3 cellular contexts compared by ENCODE assay signal in genomic region chr21:35709990-35710389, GRCh38.
DNase-seq lines count a peak whose midpoint lies in the region; ATAC-seq, FAIRE-seq and TF ChIP-seq lines count a peak whose summit lies in the region.
"Not testable (repeated sequence)": the region's sequence is repeated elsewhere in the genome, so short reads cannot be mapped to it uniquely, and the experiment has no call there.

No MANE protein-coding gene starts in this region.

- FAIRE-seq in K562 (lab: Jason Lieb, UNC), result not testable (repeated sequence)

- BruUV-seq in K562 (replicated peaks; lab: Mats Ljungman, UMichigan), result not testable (repeated sequence)

- not testable (repeated sequence) for TF ChIP-seq POLR2A in K562 (conservative IDR thresholded peaks at IDR 0.05)

- H3K36me3 ChIP-seq in DND-41 (ENCODE audit: insufficient read depth, low read length); HEK293 (ENCODE audit: control insufficient read depth in 2 of 2, insufficient read depth in 1 of 2, low read length in 2 of 2); K562 (ENCODE audit: control insufficient read depth, insufficient read depth, low read length): not testable (repeated sequence)

- peak overlapping the region; percentile 69; the same call in 1 of the 2 replicates for H3K27ac ChIP-seq in DND-41 (ENCODE audit: low read length)
- not testable (repeated sequence) for H3K27ac ChIP-seq in HEK293 (ENCODE audit: extremely low read depth, low read depth, low read length); K562 (ENCODE audit: extremely low read depth, low read depth, low read length)

- H3K9me3 ChIP-seq in DND-41 (ENCODE audit: insufficient read depth, low read length, severe bottlenecking); HEK293 (ENCODE audit: control insufficient read depth, insufficient read depth, low read depth, low read length); K562 (replicated peaks; ENCODE audit: control insufficient read depth, insufficient read depth, low read depth, low read length): not testable (repeated sequence)

- POLR2A ChIA-PET in HEK293 (lab: Yijun Ruan, JAX); K562 (lab: Yijun Ruan, JAX): not testable (repeated sequence)

- not testable (repeated sequence) for H3K27me3 ChIP-seq in DND-41 (ENCODE audit: insufficient read depth, low read length, poor library complexity); K562 (ENCODE audit: control insufficient read depth in 2 of 2, insufficient read depth in 2 of 2, low read length in 2 of 2)

- H3K9ac ChIP-seq in DND-41 (ENCODE audit: low read depth, low read length); K562 (ENCODE audit: insufficient read depth in 1 of 2, low read depth in 2 of 2, low read length in 2 of 2): not testable (repeated sequence)

- not testable (repeated sequence) for DNase-seq in DND-41; K562 (ENCODE audit: extremely low read depth in 1 of 4, low spot score in 3 of 4)

- not testable (repeated sequence) for H4K20me1 ChIP-seq in DND-41 (ENCODE audit: insufficient read depth, low read length); K562 (replicated peaks; ENCODE audit: control insufficient read depth, insufficient read depth, low read length)

- TF ChIP-seq CTCF in DND-41 (IDR thresholded peaks at IDR 0.05; ENCODE audit: borderline replicate concordance, extremely low read depth, low read length, poor library complexity, severe bottlenecking); HEK293 (tag by site-specific recombination; IDR thresholded peaks at IDR 0.05); K562 (IDR thresholded peaks at IDR 0.05 in 2 of 3, conservative IDR thresholded peaks at IDR 0.05 in 1 of 3; ENCODE audit: insufficient read depth in 2 of 3, low read depth in 1 of 3, low read length in 3 of 3): not testable (repeated sequence)

- WGBS in K562 (ENCODE audit: insufficient coverage, low coverage, missing lambda C conversion rate), result 0% methylated on average over 3 of the region's 3 CpGs

- in situ Hi-C loops in K562 (cut with MboI), result not testable (repeated sequence)

- H3K79me2 ChIP-seq in DND-41 (ENCODE audit: insufficient read depth, low read length); K562 (ENCODE audit: control insufficient read depth, insufficient read depth, low read length): not testable (repeated sequence)

- intact Hi-C loops in K562 (cut with micrococcal nuclease), result not testable (repeated sequence)

- peaks cover 42% of the 10 kb centered on the region for H3K4me1 ChIP-seq in DND-41 (ENCODE audit: insufficient read depth, low read length)
- H3K4me1 ChIP-seq in HEK293 (ENCODE audit: control insufficient read depth, insufficient read depth, low read length); K562 (replicated peaks in 1 of 2; ENCODE audit: control insufficient read depth in 2 of 2, insufficient read depth in 2 of 2, low read length in 2 of 2): not testable (repeated sequence)

- H3K9me1 ChIP-seq in K562 (ENCODE audit: control insufficient read depth, insufficient read depth, low read length), result not testable (repeated sequence)

- not testable (repeated sequence) for TF ChIP-seq EP300 in K562 (IDR thresholded peaks at IDR 0.05; ENCODE audit: low read length)

- not testable (repeated sequence) for H3K4me2 ChIP-seq in DND-41 (ENCODE audit: insufficient read depth, low read length); K562 (ENCODE audit: insufficient read depth, low read length)

- not testable (repeated sequence) for H2AFZ ChIP-seq in DND-41 (ENCODE audit: low read depth, low read length); K562 (ENCODE audit: low read depth, low read length)

- ATAC-seq in DND-41 (ENCODE audit: insufficient read depth, low read depth); K562: not testable (repeated sequence)

- TF ChIP-seq RAD21 in K562 (CRISPR knock-in tag; conservative IDR thresholded peaks at IDR 0.05 in 1 of 2, IDR thresholded peaks at IDR 0.05 in 1 of 2), result not testable (repeated sequence)

- CTCF ChIA-PET in HEK293 (lab: Yijun Ruan, JAX), result interaction anchor here (0.6 kb wide), 1 partner anchor 130 kb away, joined by 6 read pairs; no protein-coding TSS in a partner anchor
- CTCF ChIA-PET in K562 (lab: Yijun Ruan, JAX; ENCODE audit: low intra/inter-chr PET ratio), result not testable (repeated sequence)

- not testable (repeated sequence) for H3K4me3 ChIP-seq in DND-41 (ENCODE audit: low read depth in 1 of 2, low read length in 2 of 2); HEK293 (ENCODE audit: low read depth, low read length); K562

TF ChIP-seq in HEK293, 187 proteins besides CTCF, POLR2A, EP300 and RAD21:
- TF ChIP-seq ZNF146 (tag by site-specific recombination; IDR thresholded peaks at IDR 0.05), result peak; percentile 60

TF ChIP-seq in K562, 482 proteins besides CTCF, POLR2A, EP300 and RAD21:
- TF ChIP-seq ZNF146 (CRISPR knock-in tag; IDR thresholded peaks at IDR 0.05; ENCODE audit: unreplicated experiment), result peak; percentile 62
TF ChIP-seq in K562: peak in this region for 1; not testable (repeated sequence) for 481.
